8 cellular contexts compared by ENCODE assay signal in genomic region chr2:87348556-87348955, GRCh38.
DNase-seq lines count a peak whose midpoint lies in the region; ATAC-seq and TF ChIP-seq lines count a peak whose summit lies in the region.
"Not testable (repeated sequence)": the region's sequence is repeated elsewhere in the genome, so short reads cannot be mapped to it uniquely, and the experiment has no call there.

No MANE protein-coding gene starts in this region.

- intact Hi-C loops in mammary epithelial cell (cut with micrococcal nuclease); psoas muscle (cut with DNase I): not testable (repeated sequence)

- dilution Hi-C loops in mammary epithelial cell (cut with HindIII; ENCODE audit: low sequenced_read_pairs) = not testable (repeated sequence)

- H3K9me2 ChIP-seq in GM23338 (ENCODE audit: insufficient read depth) = not testable (repeated sequence)

- not testable (repeated sequence) for H3K9me3 Mint-ChIP-seq in GM23338, neural crest cell

- not testable (repeated sequence) for H2BK5ac ChIP-seq in mesenchymal stem cell (ENCODE audit: low read depth, low read length, poor library complexity, severe bottlenecking)

- not testable (repeated sequence) for H2BK120ac ChIP-seq in mesenchymal stem cell (ENCODE audit: low read depth, low read length)

- BruUV-seq in mammary epithelial cell (replicated peaks; lab: Mats Ljungman, UMichigan) = not testable (repeated sequence)

- H2AK5ac ChIP-seq in mesenchymal stem cell (ENCODE audit: low read length, severe bottlenecking) = not testable (repeated sequence)

- peak overlapping the region in 1 of 2 experiments; percentile 60 for H3K14ac ChIP-seq in mesenchymal stem cell (ENCODE audit: low read length in 2 of 2)

- not testable (repeated sequence) for H3K27ac Mint-ChIP-seq in GM23338; neural crest cell (ENCODE audit: unreplicated experiment)

- not testable (repeated sequence) for H3K4me1 ChIP-seq in GM23338 (ENCODE audit: insufficient read depth); NT2/D1 (ENCODE audit: insufficient read depth, insufficient read length); mammary epithelial cell (ENCODE audit: insufficient read depth, low read length); cardiac muscle cell (ENCODE audit: low read depth); mesenchymal stem cell (ENCODE audit: control insufficient read depth, insufficient read depth, low read depth, low read length); psoas muscle

- not testable (repeated sequence) for H3K9ac ChIP-seq in NT2/D1 (ENCODE audit: insufficient read length, low read depth); mammary epithelial cell (ENCODE audit: insufficient read depth, low read length); mesenchymal stem cell (ENCODE audit: low read length)

- H3K9me3 ChIP-seq in NT2/D1 (ENCODE audit: insufficient read depth, low read length); mammary epithelial cell (replicated peaks; ENCODE audit: insufficient read depth, low read length); cardiac muscle cell (ENCODE audit: low read depth); mesenchymal stem cell (ENCODE audit: control insufficient read depth, low read length); psoas muscle: not testable (repeated sequence)

- H3K27me3 Mint-ChIP-seq in GM23338 (ENCODE audit: insufficient read depth, low read depth, poor library complexity); neural crest cell (ENCODE audit: low read depth): not testable (repeated sequence)

- CTCF ChIA-PET in mammary epithelial cell (lab: Charles Lee; ENCODE audit: low non-redundant PET) = not testable (repeated sequence)

- H3K4me3 Mint-ChIP-seq in GM23338 = not testable (repeated sequence)
- H3K4me3 Mint-ChIP-seq in neural crest cell = peak overlapping the region; percentile 81

- not testable (repeated sequence) for H3F3A ChIP-seq in GM23338 (replicated peaks; ENCODE audit: low read depth)

- H4K8ac ChIP-seq in mesenchymal stem cell (ENCODE audit: low read length) = not testable (repeated sequence)

- H3K4me3 ChIP-seq in GM23338 = peak overlapping the region; percentile 20; the same call in 1 of the 2 replicates
- peak overlapping the region; percentile 11 for H3K4me3 ChIP-seq in NT2/D1 (ENCODE audit: insufficient read length, low read depth)
- not testable (repeated sequence) for H3K4me3 ChIP-seq in mammary epithelial cell (replicated peaks in 1 of 3; ENCODE audit: insufficient read depth in 1 of 3, low read depth in 2 of 3, low read length in 3 of 3)
- peak overlapping the region; percentile 20 for H3K4me3 ChIP-seq in cardiac muscle cell
- peak overlapping the region in 1 of 2 experiments; percentile 65 for H3K4me3 ChIP-seq in mesenchymal stem cell (ENCODE audit: insufficient read depth in 1 of 2, low read depth in 1 of 2, low read length in 2 of 2)
- H3K4me3 ChIP-seq in psoas muscle = peak overlapping the region; percentile 44

- H3K36me3 Mint-ChIP-seq in GM23338 (ENCODE audit: low read depth); neural crest cell (ENCODE audit: low read depth): not testable (repeated sequence)

- H3K79me1 ChIP-seq in mesenchymal stem cell (replicated peaks; ENCODE audit: low read length, poor library complexity, severe bottlenecking) = not testable (repeated sequence)

- H3K27me3 ChIP-seq in GM23338 (ENCODE audit: insufficient read depth); NT2/D1 (ENCODE audit: insufficient read depth, insufficient read length); mammary epithelial cell (ENCODE audit: insufficient read depth, low read length); cardiac muscle cell; mesenchymal stem cell (ENCODE audit: control insufficient read depth in 1 of 2, insufficient read depth in 1 of 2, low read length in 2 of 2); psoas muscle (ENCODE audit: insufficient read depth in 3 of 3, low read length in 2 of 3): not testable (repeated sequence)

- not testable (repeated sequence) for ATAC-seq in GM23338, psoas muscle

- H2BK15ac ChIP-seq in mesenchymal stem cell (ENCODE audit: low read depth, poor library complexity, severe bottlenecking) = not testable (repeated sequence)

- WGBS in mammary epithelial cell (ENCODE audit: low coverage, missing lambda C conversion rate) = no CpG with 5 or more reads among the region's 56 CpGs
- 20% methylated on average over 4 of the region's 56 CpGs for WGBS in mesenchymal stem cell
- 62 to 89% (median 72%) methylated on average over 19 to 53 of the region's 56 CpGs for WGBS in psoas muscle, 3 donors

- H3K4me1 Mint-ChIP-seq in GM23338 = not testable (repeated sequence)
- H3K4me1 Mint-ChIP-seq in neural crest cell = peaks cover 10% of the 10 kb centered on the region

- H3K18ac ChIP-seq in mesenchymal stem cell (ENCODE audit: low read depth in 1 of 2, low read length in 2 of 2) = peak overlapping the region; percentile 62 to 80

- in situ Hi-C loops in mammary epithelial cell (cut with MboI; ENCODE audit: low sequenced_read_pairs in 2 of 2) = not testable (repeated sequence)

- not testable (repeated sequence) for H3K36me3 ChIP-seq in GM23338 (ENCODE audit: insufficient read depth); NT2/D1 (ENCODE audit: insufficient read depth, insufficient read length, low read length); mammary epithelial cell (ENCODE audit: insufficient read depth, low read length); cardiac muscle cell; mesenchymal stem cell (ENCODE audit: control insufficient read depth in 1 of 2, insufficient read depth in 2 of 2, low read depth in 1 of 2, low read length in 2 of 2); psoas muscle (ENCODE audit: insufficient read depth in 1 of 2, low read depth in 1 of 2)

- H2AFZ ChIP-seq in GM23338; mammary epithelial cell (ENCODE audit: low read depth, low read length): not testable (repeated sequence)
- peak overlapping the region; percentile 27 for H2AFZ ChIP-seq in mesenchymal stem cell (ENCODE audit: low read depth, low read length)

- H3K4me2 ChIP-seq in GM23338; mammary epithelial cell (ENCODE audit: insufficient read depth, low read depth, low read length); mesenchymal stem cell (ENCODE audit: low read length, poor library complexity, severe bottlenecking): not testable (repeated sequence)

- not testable (repeated sequence) for TF ChIP-seq CTCF in 22Rv1 (IDR thresholded peaks at IDR 0.05); GM23338 (conservative IDR thresholded peaks at IDR 0.05; ENCODE audit: low read depth in 2 of 2); mammary epithelial cell (conservative IDR thresholded peaks at IDR 0.05 in 1 of 2, IDR thresholded peaks at IDR 0.05 in 1 of 2; ENCODE audit: extremely low read depth in 1 of 2, insufficient read depth in 1 of 2, low read depth in 1 of 2, low read length in 2 of 2); cardiac muscle cell (IDR thresholded peaks at IDR 0.05; ENCODE audit: low read depth, low read length); neural crest cell (conservative IDR thresholded peaks at IDR 0.05); psoas muscle (IDR thresholded peaks at IDR 0.05)

- peak overlapping the region; percentile 51 for H3K27ac ChIP-seq in 22Rv1
- not testable (repeated sequence) for H3K27ac ChIP-seq in GM23338 (ENCODE audit: low read depth); mammary epithelial cell (ENCODE audit: insufficient read depth, low read depth, low read length); mesenchymal stem cell (ENCODE audit: low read length, poor library complexity, severe bottlenecking); psoas muscle
- peak overlapping the region; percentile 87 for H3K27ac ChIP-seq in cardiac muscle cell

- not testable (repeated sequence) for H2BK12ac ChIP-seq in mesenchymal stem cell (ENCODE audit: low read length in 2 of 2)

- not testable (repeated sequence) for H3K23ac ChIP-seq in mesenchymal stem cell (ENCODE audit: low read length in 2 of 2)

- DNase-seq in GM23338 (ENCODE audit: low spot score) (peak; percentile 2), mammary epithelial cell (peak; percentile 6), cardiac muscle cell (ENCODE audit: low read depth in 1 of 2, low spot score in 1 of 2) (peak in 1 of 2 donors; percentile 11), mesenchymal stem cell (peak; percentile 14), neural crest cell (ENCODE audit: low read depth, low spot score) (peak; percentile 17)
- not testable (repeated sequence) for DNase-seq in NT2/D1 (ENCODE audit: low read depth, low spot score); psoas muscle

- not testable (repeated sequence) for H3K4ac ChIP-seq in mesenchymal stem cell (ENCODE audit: low read depth in 1 of 2, low read length in 2 of 2)

- H4K91ac ChIP-seq in mesenchymal stem cell (ENCODE audit: low read length) = not testable (repeated sequence)

- not testable (repeated sequence) for H4K20me1 ChIP-seq in GM23338 (replicated peaks; ENCODE audit: insufficient read depth); mammary epithelial cell (ENCODE audit: insufficient read depth, low read length)

- H3K79me2 ChIP-seq in GM23338 (replicated peaks; ENCODE audit: insufficient read depth); mammary epithelial cell (ENCODE audit: insufficient read depth, low read length): not testable (repeated sequence)
